Comparison of ENCODE assay signal across 9 cellular contexts in the genomic region with DNA sequence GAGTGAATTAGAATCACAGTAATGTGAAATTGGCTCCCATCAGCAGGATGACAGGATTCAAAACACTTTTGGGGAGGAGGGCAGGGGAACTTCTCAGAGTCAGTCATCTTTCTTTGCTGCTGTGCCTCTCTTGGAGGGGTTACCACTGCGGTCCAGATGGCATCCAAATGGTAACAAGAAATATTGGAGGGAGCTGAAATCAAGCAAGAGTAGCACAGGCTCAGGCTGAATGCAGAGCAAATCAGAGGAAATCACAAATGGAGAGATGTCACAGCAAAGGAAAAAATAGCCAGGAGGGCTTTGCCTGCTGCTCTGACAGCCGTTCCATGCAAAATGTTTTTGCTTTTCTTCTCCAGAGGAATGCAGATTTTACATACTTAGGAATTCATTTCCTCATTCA.
"Had no signal": no experiment of that assay in that cellular context is flagged by ENCODE, and none has a peak within 500 bp of the region (broad histone marks: within the 10 kb centered on the region; RNA-seq: fewer than 3 reads in every experiment).

No MANE protein-coding gene starts in this region.

- H3K27ac Mint-ChIP-seq: HFFc6 had no signal

- H3K27ac ChIP-seq: GM23248 had no signal

- H3K4me3 ChIP-seq: GM23248, HAP-1, K562 had no signal

- DNase-seq: GM23248, GOT3, H7, HFFc6, IMR-90, KG1 had no signal

- H3K4me3 Mint-ChIP-seq: HFFc6 had no signal

- H3K4me1 ChIP-seq: HAP-1 had no signal

- H3K9me3 ChIP-seq: HAP-1 had no signal

- ATAC-seq: HCT116, K562 had no signal

- H3K36me3 ChIP-seq: HAP-1 had no signal
